ENCODE assay signal across 23 cellular contexts in the genomic region with DNA sequence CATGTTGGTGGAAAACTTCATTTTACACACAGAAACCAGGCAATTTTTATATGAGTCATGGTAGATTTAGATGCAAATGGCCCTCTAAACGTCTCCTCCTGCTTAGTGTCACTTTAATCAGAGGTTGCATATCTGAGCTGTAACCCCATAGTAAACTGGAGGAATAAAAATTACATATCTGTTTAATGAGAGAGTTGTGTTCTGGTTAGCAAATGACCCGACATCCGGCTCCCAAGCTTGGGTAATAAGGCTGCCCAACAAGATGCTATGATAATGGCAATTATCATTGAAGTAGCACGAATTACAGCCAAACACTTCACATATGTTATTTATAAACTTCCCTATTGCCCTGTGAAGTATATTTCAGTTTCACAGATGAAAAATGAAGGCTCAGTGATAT.
"Had no signal": no experiment of that assay in that cellular context is flagged by ENCODE, and none has a peak within 500 bp of the region (broad histone marks: within the 10 kb centered on the region; RNA-seq: fewer than 3 reads in every experiment).

No MANE protein-coding gene starts in this region.

- H3K36me3 ChIP-seq: cardiac muscle cell, esophagus squamous epithelium, heart right ventricle, prostate gland, spleen, thoracic aorta, upper lobe of left lung, WERI-Rb-1 had no signal

- H3K4me3 Mint-ChIP-seq: activated CD4-positive, alpha-beta T cell treated with anti-CD3 and anti-CD28 coated beads, Interleukin-2, amount 10 ng/mL, durations not matched to agents 7 days and 5 days; activated CD8-positive, alpha-beta T cell treated with anti-CD3 and anti-CD28 coated beads for 36 hours; activated naive CD8-positive, alpha-beta T cell; endodermal cell; memory B cell; naive B cell; neural crest cell had no signal

- H3K4me1 ChIP-seq: esophagus squamous epithelium, heart right ventricle, prostate gland, spleen, upper lobe of left lung had no signal

- ATAC-seq: activated CD8-positive, alpha-beta T cell treated with anti-CD3 and anti-CD28 coated beads for 36 hours; heart right ventricle; left cardiac atrium had no signal

- H3K27me3 ChIP-seq: cardiac muscle cell, spleen, upper lobe of left lung had no signal

- H3K27ac Mint-ChIP-seq: activated CD4-positive, alpha-beta T cell treated with anti-CD3 and anti-CD28 coated beads, Interleukin-2, amount 10 ng/mL, durations not matched to agents 7 days and 5 days; activated CD8-positive, alpha-beta T cell treated with anti-CD3 and anti-CD28 coated beads for 36 hours; activated naive CD8-positive, alpha-beta T cell; endodermal cell; memory B cell; naive B cell had no signal

- H3K4me1 Mint-ChIP-seq: activated CD4-positive, alpha-beta T cell treated with anti-CD3 and anti-CD28 coated beads, Interleukin-2, amount 10 ng/mL, durations not matched to agents 7 days and 5 days; memory B cell; naive B cell had no signal

- H3K9me3 Mint-ChIP-seq: activated CD4-positive, alpha-beta T cell treated with anti-CD3 and anti-CD28 coated beads, Interleukin-2, amount 10 ng/mL, durations not matched to agents 7 days and 5 days; endodermal cell had no signal

- H3K9me3 ChIP-seq: esophagus squamous epithelium, prostate gland, spleen, thoracic aorta, upper lobe of left lung had no signal

- H3K4me3 ChIP-seq: cardiac muscle cell, esophagus squamous epithelium, heart right ventricle, prostate gland, spleen, thoracic aorta, upper lobe of left lung had no signal

- DNase-seq: activated CD4-positive, alpha-beta T cell treated with anti-CD3 and anti-CD28 coated beads, Interleukin-2, amount 10 ng/mL, durations not matched to agents 7 days and 5 days; activated CD4-positive, CD25-positive, alpha-beta regulatory T cell treated with anti-CD3 and anti-CD28 coated beads, Interleukin-2, amount 50 U/mL, for 72 hours; activated CD8-positive, alpha-beta T cell treated with anti-CD3 and anti-CD28 coated beads for 36 hours; cortex of kidney; endodermal cell; esophagus squamous epithelium; foreskin fibroblast; heart right ventricle; islet precursor cell; left cardiac atrium; naive B cell; spleen; stimulated activated CD4-positive, alpha-beta T cell treated with anti-CD3 and anti-CD28 coated beads, Interleukin-4, amount 100 ng/mL, for 1 hour; stimulated activated naive CD4-positive, alpha-beta T cell treated with Interleukin-2 at 50 U/mL for 16 hours; SW 1271; upper lobe of left lung; WERI-Rb-1 had no signal

- H3K36me3 Mint-ChIP-seq: activated naive CD8-positive, alpha-beta T cell; memory B cell had no signal

- H3K27ac ChIP-seq: cardiac muscle cell, esophagus squamous epithelium, prostate gland, spleen, thoracic aorta, upper lobe of left lung, WERI-Rb-1 had no signal
